ENCODE assay signal across 2 cellular contexts in genomic region chr16:81855552-81856153, GRCh38.
TF ChIP-seq lines count a peak whose summit lies in the region.

No MANE protein-coding gene starts in this region.

TF ChIP-seq in HepG2, 621 proteins besides CTCF, POLR2A, EP300 and RAD21:
- no peak for TF ChIP-seq SP140L (CRISPR knock-in tag; IDR thresholded peaks at IDR 0.05; ENCODE audit: borderline replicate concordance)
- no peak for TF ChIP-seq ZNF17 (CRISPR knock-in tag; IDR thresholded peaks at IDR 0.05)

TF ChIP-seq in K562, 482 proteins besides CTCF, POLR2A, EP300 and RAD21:
- no peak for TF ChIP-seq CTCFL (IDR thresholded peaks at IDR 0.05; ENCODE audit: borderline replicate concordance, insufficient read depth, low read depth, low read length, poor library complexity, severe bottlenecking)
- TF ChIP-seq MAZ (CRISPR knock-in tag; conservative IDR thresholded peaks at IDR 0.05 in 1 of 2, IDR thresholded peaks at IDR 0.05 in 1 of 2) = no peak
- no peak for TF ChIP-seq BRF2 (IDR thresholded peaks at IDR 0.05; ENCODE audit: borderline replicate concordance, insufficient read depth, insufficient read length)
- no peak for TF ChIP-seq HDAC2 (IDR thresholded peaks at IDR 0.05)
- no peak for TF ChIP-seq ZFP30 (CRISPR knock-in tag; IDR thresholded peaks at IDR 0.05; ENCODE audit: borderline replicate concordance)
- TF ChIP-seq ELF2 (CRISPR knock-in tag; IDR thresholded peaks at IDR 0.05) = no peak
- TF ChIP-seq PHF21A (IDR thresholded peaks at IDR 0.05; ENCODE audit: borderline replicate concordance, low read depth) = no peak
